23 cellular contexts compared by ENCODE assay signal in the genomic region with DNA sequence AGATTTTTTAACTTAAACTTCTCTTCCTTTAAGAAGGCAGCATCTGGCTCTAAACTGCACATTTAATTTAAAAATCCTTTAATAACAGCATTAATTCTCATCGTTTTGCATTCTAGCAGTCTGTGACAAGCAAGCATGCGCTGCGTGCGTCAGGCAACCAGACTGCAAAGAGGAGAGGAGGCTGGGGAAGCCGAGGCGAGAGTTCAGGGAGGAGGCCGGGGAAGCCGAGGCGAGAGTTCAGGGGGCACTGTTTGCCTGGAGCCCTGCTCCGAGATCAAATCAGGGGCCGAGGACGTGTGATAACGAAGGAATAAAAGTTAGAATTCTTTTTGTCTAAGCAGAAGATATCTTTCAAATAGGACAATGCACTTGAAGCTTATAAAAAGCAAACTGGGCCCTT.
DNase-seq lines count a peak whose midpoint lies in the region; ATAC-seq, FAIRE-seq and TF ChIP-seq lines count a peak whose summit lies in the region.
"Had no signal": no experiment of that assay in that cellular context is flagged by ENCODE, and none has a peak within 500 bp of the region (broad histone marks: within the 10 kb centered on the region; RNA-seq: fewer than 3 reads in every experiment).

No MANE protein-coding gene starts in this region.

- peak overlapping the region; percentile 67 for H4K91ac ChIP-seq in H1 (replicated peaks; ENCODE audit: insufficient read length, low read length)

- TF ChIP-seq EP300 in H1 (IDR thresholded peaks at IDR 0.05; ENCODE audit: borderline replicate concordance in 1 of 2, low read depth in 2 of 2, low read length in 2 of 2) = no peak

- POLR2A ChIA-PET in H1 (lab: Charles Lee; ENCODE audit: partially characterized antibody) = interaction anchor here (1.3 to 1.7 kb wide), 4 partner anchors 8 to 435 kb away, joined by 3 to 4 read pairs (median 4); a partner anchor contains a TSS

- H3K9ac ChIP-seq in H1 (replicated peaks in 1 of 4; ENCODE audit: extremely low read depth in 1 of 4, low read depth in 3 of 4, low read length in 3 of 4) (no peak overlapping the region), mucosa of rectum (ENCODE audit: low read depth in 1 of 2, low read length in 2 of 2) (peak overlapping the region; percentile 24 to 55)

- peak overlapping the region; percentile 77 for H2BK12ac ChIP-seq in H1 (ENCODE audit: low read depth, low read length)

- H3K27ac ChIP-seq in right cardiac atrium (ENCODE audit: low read length) (no peak overlapping the region), right atrium auricular region (no peak overlapping the region), H1 (ENCODE audit: low read depth, low read length) (peak overlapping the region; percentile 61; the same call in 1 of the 2 replicates), mucosa of rectum (ENCODE audit: low read depth in 2 of 2, low read length in 2 of 2) (peak overlapping the region; percentile 91 to 97)
- H3K27ac ChIP-seq: coronary artery, SK-N-MC had no signal

- no peaks in the 10 kb centered on the region for H3K23me2 ChIP-seq in H1 (ENCODE audit: low read depth, low read length)

- H3K23ac ChIP-seq in H1 (ENCODE audit: insufficient read length) = no peak overlapping the region

- TF ChIP-seq CTCF in right atrium auricular region (IDR thresholded peaks at IDR 0.05) (no peak), H1 (IDR thresholded peaks at IDR 0.05; ENCODE audit: control extremely low read depth in 1 of 3, insufficient read depth in 1 of 3, low read depth in 1 of 3, low read length in 3 of 3) (no peak)

- no peak overlapping the region; the same call in 1 of the 2 replicates for H2BK15ac ChIP-seq in H1 (ENCODE audit: low read length)

- peak overlapping the region; percentile 65 for H2BK120ac ChIP-seq in H1 (replicated peaks; ENCODE audit: low read depth, low read length)

- H3K4me3 ChIP-seq in right cardiac atrium (ENCODE audit: low read length) (no peak overlapping the region), right atrium auricular region (no peak overlapping the region), H1 (ENCODE audit: extremely low read depth in 1 of 4, insufficient read depth in 2 of 4, low read depth in 3 of 4, low read length in 4 of 4) (no peak overlapping the region), mucosa of rectum (ENCODE audit: low read length in 2 of 2) (peak overlapping the region; percentile 9 to 40)
- H3K4me3 ChIP-seq: coronary artery, SK-N-MC had no signal

- in situ Hi-C loops in KBM-7 (cut with MboI; ENCODE audit: low pct_unique_long_range_greater_than_20kb, low sequenced_read_pairs) = no loop called here

- H3K27me3 ChIP-seq in right cardiac atrium (ENCODE audit: control insufficient read depth, insufficient read depth) (no peaks in the 10 kb centered on the region), right atrium auricular region (no peaks in the 10 kb centered on the region), H1 (replicated peaks in 1 of 4; ENCODE audit: control insufficient read depth in 3 of 4, extremely low read depth in 1 of 4, insufficient read depth in 3 of 4, low read length in 3 of 4) (no peaks in the 10 kb centered on the region; a peak in 1 of 7 replicates), mucosa of rectum (ENCODE audit: control insufficient read depth in 2 of 2, insufficient read depth in 2 of 2, low read length in 2 of 2) (no peaks in the 10 kb centered on the region)

- H3K4me1 ChIP-seq in right cardiac atrium (ENCODE audit: control insufficient read depth, insufficient read depth, low read length) (peaks cover 5% of the 10 kb centered on the region), right atrium auricular region (no peaks in the 10 kb centered on the region), H1 (replicated peaks in 1 of 4; ENCODE audit: control insufficient read depth in 3 of 4, insufficient read depth in 4 of 4, low read length in 3 of 4) (peaks cover 11 to 26% (median 20%) of the 10 kb centered on the region in 4 experiments), mucosa of rectum (ENCODE audit: control insufficient read depth in 2 of 2, insufficient read depth in 2 of 2, low read length in 2 of 2) (peaks cover 31 to 79% of the 10 kb centered on the region in 2 donors)

- FAIRE-seq in H1 (lab: Jason Lieb, UNC) = no peak
- FAIRE-seq: A204.1, GM12891, urothelium cell line had no signal

- H4K20me1 ChIP-seq in H1 (replicated peaks in 1 of 2; ENCODE audit: control insufficient read depth in 1 of 2, insufficient read depth in 2 of 2, low read length in 2 of 2) = no peaks in the 10 kb centered on the region

- WGBS in right cardiac atrium = 58% methylated on average over 13 of the region's 13 CpGs
- 69% methylated on average over 13 of the region's 13 CpGs; no CpG with 5 or more reads in 1 of the 2 experiments for WGBS in H1 (ENCODE audit: extremely low coverage in 1 of 2, insufficient coverage in 1 of 2, insufficient read length in 1 of 2, insufficient replicate concordance in 2 of 2, low coverage in 1 of 2, low lambda C conversion rate in 2 of 2, missing lambda C conversion rate in 1 of 2), 2 experiments

- peak overlapping the region; percentile 1 for H3K4ac ChIP-seq in H1 (replicated peaks; ENCODE audit: insufficient read length, low read depth, low read length)

- peak overlapping the region; percentile 80; the same call in 1 of the 2 replicates for H2BK20ac ChIP-seq in H1 (ENCODE audit: low read length)

- H3K9me3 ChIP-seq in right cardiac atrium (ENCODE audit: control insufficient read depth, low read length) (no peaks in the 10 kb centered on the region), right atrium auricular region (no peaks in the 10 kb centered on the region), H1 (ENCODE audit: insufficient read depth in 2 of 2, low read depth in 1 of 2, low read length in 1 of 2) (no peaks in the 10 kb centered on the region), mucosa of rectum (ENCODE audit: control insufficient read depth in 2 of 2, low read length in 2 of 2) (no peaks in the 10 kb centered on the region)

- H2AK5ac ChIP-seq in H1 (ENCODE audit: low read depth, low read length) = no peak overlapping the region

- no peak overlapping the region for H4K8ac ChIP-seq in H1 (ENCODE audit: extremely low read depth, insufficient read depth, low read length)

- intact Hi-C loops in right cardiac atrium (cut with DNase I) = loop anchor here in 1 of 4 donors (10.0 kb wide), 1 partner anchor 395 kb away; no protein-coding TSS in a partner anchor

- TF ChIP-seq POLR2A in H1 (IDR thresholded peaks at IDR 0.05; ENCODE audit: control extremely low read depth in 1 of 2, low read depth in 2 of 2, low read length in 2 of 2) = no peak

- peak overlapping the region; percentile 84 for H4K5ac ChIP-seq in H1 (ENCODE audit: insufficient read length, low read depth, low read length)

- H3K18ac ChIP-seq in H1 (ENCODE audit: extremely low read depth, low read length) = peak overlapping the region; percentile 79

- TF ChIP-seq RAD21 in H1 (IDR thresholded peaks at IDR 0.05 in 1 of 2, conservative IDR thresholded peaks at IDR 0.05 in 1 of 2; ENCODE audit: low read depth in 2 of 2, low read length in 2 of 2) = no peak

- no peak overlapping the region for H3K56ac ChIP-seq in H1 (replicated peaks; ENCODE audit: insufficient read length, low read depth, low read length)

- no peaks in the 10 kb centered on the region for H3K79me2 ChIP-seq in H1 (ENCODE audit: control insufficient read depth in 1 of 2, insufficient read depth in 2 of 2, low read length in 2 of 2)

- peak overlapping the region in 1 of 2 experiments; percentile 64; a peak in 2 of 4 replicates for H3K4me2 ChIP-seq in H1 (ENCODE audit: insufficient read depth in 1 of 2, low read depth in 2 of 2, low read length in 2 of 2)

- CTCF ChIA-PET in H1 (lab: Charles Lee; ENCODE audit: partially characterized antibody) = no interaction called here

- DNase-seq in right cardiac atrium (peak in 1 of 3 donors; percentile 21), right atrium auricular region (ENCODE audit: low spot score) (no peak), H1 (ENCODE audit: low read depth in 1 of 2, low spot score in 2 of 2) (no peak), kidney tubule cell (ENCODE audit: low spot score) (no peak), NCI-H146 treated with DMSO at 0.1 percent for 48 hours (lab: John Stamatoyannopoulos, UW; ENCODE audit: unreplicated experiment) (no peak), KBM-7 (no peak), OCI-M2 (lab: John Stamatoyannopoulos, UW; ENCODE audit: unreplicated experiment) (no peak)
- DNase-seq: activated CD8-positive, alpha-beta T cell treated with anti-CD3 and anti-CD28 coated beads, Interleukin-2, amount 10 ng/mL, durations not matched to agents 7 days and 5 days; activated T-cell treated with anti-CD3 and anti-CD28 coated beads, Interleukin-2, amount 50 U/mL, for 48 hours; HCEC 1CT; kidney glomerular epithelial cell; midbrain; NCI-H1694 treated with DMSO at 0.1 percent for 48 hours; NCI-H82; occipital lobe; stimulated activated CD4-positive, alpha-beta T cell treated with anti-CD3 and anti-CD28 coated beads, Interleukin-2, amount 100 ng/mL, for 48 hours; stimulated activated naive CD8-positive, alpha-beta T cell treated with anti-CD3 and anti-CD28 coated beads, Interleukin-15, amount 100 ng/mL, for 72 hours had no signal

- H3K79me1 ChIP-seq in H1 (ENCODE audit: low read depth, low read length) = no peaks in the 10 kb centered on the region

- peak; percentile 20 to 67 for ATAC-seq in right cardiac atrium
- ATAC-seq: activated CD8-positive, alpha-beta T cell treated with anti-CD3 and anti-CD28 coated beads, Interleukin-2, amount 10 ng/mL, durations not matched to agents 7 days and 5 days had no signal

- no peaks in the 10 kb centered on the region for H3K36me3 ChIP-seq in right atrium auricular region
- no peaks in the 10 kb centered on the region for H3K36me3 ChIP-seq in H1 (ENCODE audit: control insufficient read depth in 2 of 4, insufficient read depth in 4 of 4, low read length in 3 of 4)
- H3K36me3 ChIP-seq in mucosa of rectum (ENCODE audit: control insufficient read depth in 2 of 2, insufficient read depth in 2 of 2, low read length in 2 of 2) = no peaks in the 10 kb centered on the region

- peak overlapping the region; percentile 81 for H2BK5ac ChIP-seq in H1 (ENCODE audit: low read depth, low read length)

- no peak overlapping the region for H3K14ac ChIP-seq in H1 (ENCODE audit: insufficient read length)

- H2AFZ ChIP-seq in H1 (ENCODE audit: low read length) = no peak overlapping the region

TF ChIP-seq in H1, 55 proteins besides CTCF, POLR2A, EP300 and RAD21 (continues in another document):
- TF ChIP-seq TCF12 (IDR thresholded peaks at IDR 0.05; ENCODE audit: low read depth, low read length) = no peak
- TF ChIP-seq KDM4A (IDR thresholded peaks at IDR 0.05; ENCODE audit: low read depth, low read length, severe bottlenecking) = no peak
- TF ChIP-seq PHF8 (conservative IDR thresholded peaks at IDR 0.05; ENCODE audit: low read depth, low read length) = no peak
- TF ChIP-seq, protein P1, sequence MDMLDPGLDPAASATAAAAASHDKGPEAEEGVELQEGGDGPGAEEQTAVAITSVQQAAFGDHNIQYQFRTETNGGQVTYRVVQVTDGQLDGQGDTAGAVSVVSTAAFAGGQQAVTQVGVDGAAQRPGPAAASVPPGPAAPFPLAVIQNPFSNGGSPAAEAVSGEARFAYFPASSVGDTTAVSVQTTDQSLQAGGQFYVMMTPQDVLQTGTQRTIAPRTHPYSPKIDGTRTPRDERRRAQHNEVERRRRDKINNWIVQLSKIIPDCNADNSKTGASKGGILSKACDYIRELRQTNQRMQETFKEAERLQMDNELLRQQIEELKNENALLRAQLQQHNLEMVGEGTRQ (IDR thresholded peaks at IDR 0.05; ENCODE audit: low read length) = no peak

Comparison
In these comparisons a context has a peak if more than half of its experiments do, and no peak if none do; other contexts are left out.
1. H3K27ac ChIP-seq: peak in H1 (single experiment) and mucosa of rectum (2 of 2); none in right cardiac atrium (single experiment) and right atrium auricular region (0 of 2).
2. H3K4me3 ChIP-seq: peak in mucosa of rectum (2 of 2); none in right cardiac atrium (single experiment), right atrium auricular region (0 of 2) and H1 (0 of 4).
3. H3K9ac ChIP-seq: peak in mucosa of rectum (2 of 2); none in H1 (0 of 4).